In genomic region chr4:58191086-58191485, GRCh38 we compare ENCODE assay signal across 16 cellular contexts.
"Had no signal": no experiment of that assay in that cellular context is flagged by ENCODE, and none has a peak within 500 bp of the region (broad histone marks: within the 10 kb centered on the region; RNA-seq: fewer than 3 reads in every experiment).

No MANE protein-coding gene starts in this region.

- H3K36me3 ChIP-seq: heart left ventricle, spleen, tibial artery, upper lobe of left lung, uterus had no signal

- ATAC-seq: heart left ventricle; naive thymus-derived CD8-positive, alpha-beta T cell; sciatic nerve; stimulated activated memory B cell treated with anti-CD40 and anti-IgM and Interleukin-4, amounts not matched to agents 10 μg/mL and 1 μg/mL and 100 μg/mL, for 72 hours had no signal

- H3K27me3 Mint-ChIP-seq: naive thymus-derived CD8-positive, alpha-beta T cell; stimulated activated memory B cell treated with anti-CD40 and anti-IgM and Interleukin-4, amounts not matched to agents 10 μg/mL and 1 μg/mL and 100 μg/mL, for 72 hours; stimulated activated naive CD8-positive, alpha-beta T cell treated with anti-CD3 and anti-CD28 coated beads, Interleukin-15, Interleukin-2, amounts not matched to agents 100 ng/mL and 50 ng/mL, for 24 hours had no signal

- H3K27ac ChIP-seq: heart left ventricle, spleen, tibial artery, upper lobe of left lung, uterus had no signal

- H3K4me3 Mint-ChIP-seq: naive thymus-derived CD8-positive, alpha-beta T cell; stimulated activated memory B cell treated with anti-CD40 and anti-IgM and Interleukin-4, amounts not matched to agents 10 μg/mL and 1 μg/mL and 100 μg/mL, for 72 hours; stimulated activated naive CD8-positive, alpha-beta T cell treated with anti-CD3 and anti-CD28 coated beads, Interleukin-15, Interleukin-2, amounts not matched to agents 100 ng/mL and 50 ng/mL, for 24 hours had no signal

- H3K27ac Mint-ChIP-seq: naive thymus-derived CD8-positive, alpha-beta T cell; stimulated activated memory B cell treated with anti-CD40 and anti-IgM and Interleukin-4, amounts not matched to agents 10 μg/mL and 1 μg/mL and 100 μg/mL, for 72 hours; stimulated activated naive CD8-positive, alpha-beta T cell treated with anti-CD3 and anti-CD28 coated beads, Interleukin-15, Interleukin-2, amounts not matched to agents 100 ng/mL and 50 ng/mL, for 24 hours had no signal

- H3K27me3 ChIP-seq: heart left ventricle, spleen, tibial artery, upper lobe of left lung, uterus had no signal

- H3K36me3 Mint-ChIP-seq: naive thymus-derived CD8-positive, alpha-beta T cell; stimulated activated memory B cell treated with anti-CD40 and anti-IgM and Interleukin-4, amounts not matched to agents 10 μg/mL and 1 μg/mL and 100 μg/mL, for 72 hours had no signal

- H3K4me1 ChIP-seq: heart left ventricle, spleen, tibial artery, upper lobe of left lung, uterus had no signal

- H3K9me3 ChIP-seq: tibial artery, uterus had no signal

- H3K4me1 Mint-ChIP-seq: naive thymus-derived CD8-positive, alpha-beta T cell; stimulated activated memory B cell treated with anti-CD40 and anti-IgM and Interleukin-4, amounts not matched to agents 10 μg/mL and 1 μg/mL and 100 μg/mL, for 72 hours had no signal

- H3K4me3 ChIP-seq: heart left ventricle, spleen, tibial artery, upper lobe of left lung, uterus had no signal

- DNase-seq: dermis blood vessel endothelial cell; erythroblast; heart left ventricle; hippocampal formation; kidney glomerular epithelial cell; naive thymus-derived CD8-positive, alpha-beta T cell; spleen; stimulated activated CD4-positive, alpha-beta T cell treated with anti-CD3 and anti-CD28 coated beads, Interleukin-15, amount 100 ng/mL, for 24 hours; stimulated activated CD4-positive, alpha-beta T cell treated with anti-CD3 and anti-CD28 coated beads, Interleukin-1b, Interleukin-23, amount 100 ng/mL, for 48 hours; stimulated activated CD4-positive, alpha-beta T cell treated with anti-CD3 and anti-CD28 coated beads, Interleukin-4, amount 100 ng/mL, for 24 hours; tibial artery; upper lobe of left lung; uterus had no signal
